8 cellular contexts compared by ENCODE assay signal in the genomic region with DNA sequence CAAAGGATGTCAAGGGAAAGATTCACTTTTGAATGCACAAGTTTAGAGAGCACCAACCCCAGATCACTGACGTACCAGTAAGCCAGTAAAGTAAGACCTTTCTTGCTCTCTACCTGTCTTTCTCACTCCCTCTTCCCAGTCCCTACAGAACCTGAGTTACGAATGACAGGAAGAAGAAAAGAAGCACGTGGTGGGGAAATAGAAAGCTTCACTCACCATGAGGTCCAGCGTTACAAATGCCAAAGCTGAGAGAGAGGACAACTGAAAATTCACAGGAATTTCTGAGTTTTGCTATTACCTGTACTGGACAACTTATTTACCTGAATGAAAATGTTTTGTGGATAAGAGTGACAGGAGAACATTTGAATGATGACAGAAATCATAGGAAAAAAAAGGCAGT.
"Had no signal": no experiment of that assay in that cellular context is flagged by ENCODE, and none has a peak within 500 bp of the region (broad histone marks: within the 10 kb centered on the region; RNA-seq: fewer than 3 reads in every experiment).

No MANE protein-coding gene starts in this region.

- FAIRE-seq: G401.6, GM12878, GM12891, GM12892, GM18507, GM19239 had no signal

- ATAC-seq: GM12878 had no signal

- H3K4me3 ChIP-seq: GM12878 had no signal

- DNase-seq: GDM1, GF-D8 had no signal
